Comparison of ENCODE assay signal across 1 cellular context in the genomic region with DNA sequence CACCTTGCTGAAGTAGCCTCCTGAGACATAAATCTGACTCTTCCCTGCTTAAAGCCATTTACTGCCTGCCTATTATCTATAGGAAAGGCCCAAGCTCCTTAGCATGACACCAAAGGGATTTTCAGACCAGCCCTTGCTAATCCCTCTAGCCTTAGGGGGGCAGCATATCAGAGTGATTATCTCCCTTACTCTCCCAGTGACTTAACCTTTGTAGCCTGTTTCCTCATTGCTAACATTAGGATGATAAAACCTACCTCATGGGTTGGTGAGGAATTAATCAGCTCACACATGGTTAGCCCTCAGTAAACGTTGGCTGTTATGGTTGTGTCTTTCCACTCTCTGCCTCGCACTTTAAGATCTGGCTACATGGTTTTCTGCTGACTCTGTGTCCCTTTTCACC.
TF ChIP-seq lines count a peak whose summit lies in the region.

No MANE protein-coding gene starts in this region.

TF ChIP-seq in HepG2, 621 proteins besides CTCF, POLR2A, EP300 and RAD21 (continued from another document):
- TF ChIP-seq, protein P1, sequence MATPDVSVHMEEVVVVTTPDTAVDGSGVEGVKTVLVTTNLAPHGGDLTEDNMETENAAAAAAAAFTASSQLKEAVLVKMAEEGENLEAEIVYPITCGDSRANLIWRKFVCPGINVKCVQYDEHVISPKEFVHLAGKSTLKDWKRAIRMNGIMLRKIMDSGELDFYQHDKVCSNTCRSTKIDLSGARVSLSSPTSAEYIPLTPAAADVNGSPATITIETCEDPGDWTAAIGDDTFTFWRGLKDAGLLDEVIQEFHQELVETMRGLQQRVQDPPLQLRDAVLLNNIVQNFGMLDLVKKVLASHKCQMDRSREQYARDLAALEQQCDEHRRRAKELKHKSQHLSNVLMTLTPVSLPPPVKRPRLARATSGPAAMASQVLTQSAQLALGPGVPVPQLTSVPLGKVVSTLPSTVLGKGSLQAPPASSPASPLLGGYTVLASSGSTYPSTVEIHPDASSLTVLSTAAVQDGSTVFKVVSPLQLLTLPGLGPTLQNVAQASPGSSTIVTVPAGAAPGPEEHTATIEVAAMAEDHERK (CRISPR knock-in tag; IDR thresholded peaks at IDR 0.05; ENCODE audit: low read depth) = no peak
- TF ChIP-seq, protein P2, sequence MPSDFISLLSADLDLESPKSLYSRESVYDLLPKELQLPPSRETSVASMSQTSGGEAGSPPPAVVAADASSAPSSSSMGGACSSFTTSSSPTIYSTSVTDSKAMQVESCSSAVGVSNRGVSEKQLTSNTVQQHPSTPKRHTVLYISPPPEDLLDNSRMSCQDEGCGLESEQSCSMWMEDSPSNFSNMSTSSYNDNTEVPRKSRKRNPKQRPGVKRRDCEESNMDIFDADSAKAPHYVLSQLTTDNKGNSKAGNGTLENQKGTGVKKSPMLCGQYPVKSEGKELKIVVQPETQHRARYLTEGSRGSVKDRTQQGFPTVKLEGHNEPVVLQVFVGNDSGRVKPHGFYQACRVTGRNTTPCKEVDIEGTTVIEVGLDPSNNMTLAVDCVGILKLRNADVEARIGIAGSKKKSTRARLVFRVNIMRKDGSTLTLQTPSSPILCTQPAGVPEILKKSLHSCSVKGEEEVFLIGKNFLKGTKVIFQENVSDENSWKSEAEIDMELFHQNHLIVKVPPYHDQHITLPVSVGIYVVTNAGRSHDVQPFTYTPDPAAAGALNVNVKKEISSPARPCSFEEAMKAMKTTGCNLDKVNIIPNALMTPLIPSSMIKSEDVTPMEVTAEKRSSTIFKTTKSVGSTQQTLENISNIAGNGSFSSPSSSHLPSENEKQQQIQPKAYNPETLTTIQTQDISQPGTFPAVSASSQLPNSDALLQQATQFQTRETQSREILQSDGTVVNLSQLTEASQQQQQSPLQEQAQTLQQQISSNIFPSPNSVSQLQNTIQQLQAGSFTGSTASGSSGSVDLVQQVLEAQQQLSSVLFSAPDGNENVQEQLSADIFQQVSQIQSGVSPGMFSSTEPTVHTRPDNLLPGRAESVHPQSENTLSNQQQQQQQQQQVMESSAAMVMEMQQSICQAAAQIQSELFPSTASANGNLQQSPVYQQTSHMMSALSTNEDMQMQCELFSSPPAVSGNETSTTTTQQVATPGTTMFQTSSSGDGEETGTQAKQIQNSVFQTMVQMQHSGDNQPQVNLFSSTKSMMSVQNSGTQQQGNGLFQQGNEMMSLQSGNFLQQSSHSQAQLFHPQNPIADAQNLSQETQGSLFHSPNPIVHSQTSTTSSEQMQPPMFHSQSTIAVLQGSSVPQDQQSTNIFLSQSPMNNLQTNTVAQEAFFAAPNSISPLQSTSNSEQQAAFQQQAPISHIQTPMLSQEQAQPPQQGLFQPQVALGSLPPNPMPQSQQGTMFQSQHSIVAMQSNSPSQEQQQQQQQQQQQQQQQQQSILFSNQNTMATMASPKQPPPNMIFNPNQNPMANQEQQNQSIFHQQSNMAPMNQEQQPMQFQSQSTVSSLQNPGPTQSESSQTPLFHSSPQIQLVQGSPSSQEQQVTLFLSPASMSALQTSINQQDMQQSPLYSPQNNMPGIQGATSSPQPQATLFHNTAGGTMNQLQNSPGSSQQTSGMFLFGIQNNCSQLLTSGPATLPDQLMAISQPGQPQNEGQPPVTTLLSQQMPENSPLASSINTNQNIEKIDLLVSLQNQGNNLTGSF (CRISPR knock-in tag; IDR thresholded peaks at IDR 0.05) = no peak
